ENCODE assay signal across 2 cellular contexts in genomic region chr3:194161181-194162045, GRCh38.
TF ChIP-seq lines count a peak whose summit lies in the region.

No MANE protein-coding gene starts in this region.

TF ChIP-seq in GM23338, 12 proteins besides CTCF, POLR2A, EP300 and RAD21 (continued from another document):
- TF ChIP-seq ZNF462 (CRISPR knock-in tag; IDR thresholded peaks at IDR 0.05) (no peak), ZNF114 (CRISPR knock-in tag; IDR thresholded peaks at IDR 0.05) (no peak), CREB1 (CRISPR knock-in tag; IDR thresholded peaks at IDR 0.05; ENCODE audit: low read depth) (no peak), STAT1 (IDR thresholded peaks at IDR 0.05; ENCODE audit: unreplicated experiment) (no peak), REST (IDR thresholded peaks at IDR 0.05; ENCODE audit: unreplicated experiment) (no peak), JUNB (IDR thresholded peaks at IDR 0.05; ENCODE audit: unreplicated experiment) (no peak), ZNF331 (CRISPR knock-in tag; IDR thresholded peaks at IDR 0.05; ENCODE audit: low read depth) (no peak), NANOG (IDR thresholded peaks at IDR 0.05; ENCODE audit: borderline replicate concordance) (no peak), ETS1 (IDR thresholded peaks at IDR 0.05) (no peak), POLR2AphosphoS5 (IDR thresholded peaks at IDR 0.05; ENCODE audit: low read depth) (no peak), EZH2 (IDR thresholded peaks at IDR 0.05; ENCODE audit: low read depth, unreplicated experiment) (no peak)

TF ChIP-seq in WTC11, 78 proteins besides CTCF, POLR2A, EP300 and RAD21 (continued from another document):
- no peak for TF ChIP-seq AFF4 (CRISPR knock-in tag; IDR thresholded peaks at IDR 0.05; ENCODE audit: borderline replicate concordance)
- no peak for TF ChIP-seq ZNF416 (CRISPR knock-in tag; IDR thresholded peaks at IDR 0.05)
- no peak for TF ChIP-seq E2F5 (CRISPR knock-in tag; IDR thresholded peaks at IDR 0.05)
